Comparison of ENCODE assay signal across 14 cellular contexts in genomic region chr7:100679129-100679926, GRCh38. TPM values are rescaled to one million over a fixed set of nuclear protein-coding genes. Genes with fewer than 3 reads are reported as not detected.
A peak's percentile ranks its signal among the peaks of the same experiment; 100 is the strongest.
DNase-seq lines count a peak whose midpoint lies in the region; ATAC-seq and TF ChIP-seq lines count a peak whose summit lies in the region.
"Had no signal": no experiment of that assay in that cellular context is flagged by ENCODE, and none has a peak within 500 bp of the region (broad histone marks: within the 10 kb centered on the region; RNA-seq: fewer than 3 reads in every experiment).

No MANE protein-coding gene starts in this region.

- 80 to 88% methylated on average over 10 to 12 of the region's 13 CpGs for WGBS in thyroid gland, 2 donors

- peaks cover 24% of the 10 kb centered on the region for H3K4me1 Mint-ChIP-seq in activated T-helper 17 cell treated with anti-CD3 and anti-CD28 coated beads, Interleukin-2, amount 50 U/mL, for 72 hours

- H3K27me3 Mint-ChIP-seq in activated T-helper 17 cell treated with anti-CD3 and anti-CD28 coated beads, Interleukin-2, amount 50 U/mL, for 72 hours: no peaks in the 10 kb centered on the region

- peak overlapping the region; percentile 59 for H3K27ac ChIP-seq in right atrium auricular region
- peak overlapping the region; percentile 9 for H3K27ac ChIP-seq in upper lobe of right lung
- peak overlapping the region in 1 of 3 donors; percentile 2 for H3K27ac ChIP-seq in thyroid gland

- H3K27ac Mint-ChIP-seq in activated T-helper 17 cell treated with anti-CD3 and anti-CD28 coated beads, Interleukin-2, amount 50 U/mL, for 72 hours: peak overlapping the region; percentile 85

- H3K4me3 Mint-ChIP-seq in activated T-helper 17 cell treated with anti-CD3 and anti-CD28 coated beads, Interleukin-2, amount 50 U/mL, for 72 hours: no peak overlapping the region

- no peak overlapping the region for H3K4me3 ChIP-seq in right atrium auricular region
- H3K4me3 ChIP-seq in upper lobe of right lung: no peak overlapping the region
- no peak overlapping the region for H3K4me3 ChIP-seq in thyroid gland (replicated peaks in 1 of 3)

- TF ChIP-seq CTCF in right atrium auricular region (IDR thresholded peaks at IDR 0.05) (no peak), upper lobe of right lung (IDR thresholded peaks at IDR 0.05) (no peak), thyroid gland (IDR thresholded peaks at IDR 0.05) (no peak)

- peaks cover 74% of the 10 kb centered on the region for H3K36me3 Mint-ChIP-seq in activated T-helper 17 cell treated with anti-CD3 and anti-CD28 coated beads, Interleukin-2, amount 50 U/mL, for 72 hours (ENCODE audit: low read depth)

- no peak for DNase-seq in right atrium auricular region (ENCODE audit: low spot score)
- DNase-seq in cardiac septum (ENCODE audit: low spot score): no peak
- DNase-seq in iPS-NIHi11 (ENCODE audit: low spot score): peak; percentile 26
- DNase-seq in upper lobe of right lung: no peak
- no peak for DNase-seq in stimulated activated CD4-positive, alpha-beta T cell treated with anti-CD3 and anti-CD28 coated beads, Interleukin-15, amount 100 ng/mL, for 24 hours
- DNase-seq in thyroid gland: no peak
- DNase-seq: COR-L47, kidney glomerular epithelial cell, NCI-H524 treated with DMSO at 0.1 percent for 48 hours, T1000 had no signal

- no peaks in the 10 kb centered on the region for H3K9me3 Mint-ChIP-seq in activated T-helper 17 cell treated with anti-CD3 and anti-CD28 coated beads, Interleukin-2, amount 50 U/mL, for 72 hours

- H3K4me1 ChIP-seq in right atrium auricular region (peaks cover 0 to 37% of the 10 kb centered on the region in 2 donors), upper lobe of right lung (peaks cover 8% of the 10 kb centered on the region), thyroid gland (peaks cover 8% of the 10 kb centered on the region in 2 donors)

- H3K36me3 ChIP-seq in right atrium auricular region: peaks cover 75% of the 10 kb centered on the region
- H3K36me3 ChIP-seq in upper lobe of right lung: peaks cover 76% of the 10 kb centered on the region
- H3K36me3 ChIP-seq in thyroid gland: peaks cover 54 to 59% of the 10 kb centered on the region in 2 donors

- TF ChIP-seq POLR2A in thyroid gland (IDR thresholded peaks at IDR 0.05): no peak

- intact Hi-C loops in cardiac septum (cut with DNase I) (no loop called here), upper lobe of right lung (cut with DNase I) (no loop called here), thyroid gland (cut with DNase I) (no loop called here)

- H3K9me3 ChIP-seq in right atrium auricular region (no peaks in the 10 kb centered on the region), upper lobe of right lung (no peaks in the 10 kb centered on the region), thyroid gland (no peaks in the 10 kb centered on the region)

- H3K27me3 ChIP-seq in right atrium auricular region (no peaks in the 10 kb centered on the region), upper lobe of right lung (no peaks in the 10 kb centered on the region), thyroid gland (no peaks in the 10 kb centered on the region)

- ATAC-seq in activated T-helper 17 cell treated with anti-CD3 and anti-CD28 coated beads, Interleukin-2, amount 50 U/mL, for 72 hours (replicated peaks): no peak
- no peak for ATAC-seq in upper lobe of right lung
- no peak for ATAC-seq in GM21515 (IDR thresholded peaks at IDR 0.05; ENCODE audit: unreplicated experiment)

RNA-seq across cellular contexts. Expression of gene GNB2, which starts 5.8 kb away (rescaled TPM):
- 100 to 1,000 TPM in 1 of 2 donors, 10 to 100 TPM in 1; 96.2 to 169 TPM for total RNA-seq in right atrium auricular region
- total RNA-seq in cardiac septum: 123 TPM
- total RNA-seq in activated T-helper 17 cell treated with anti-CD3 and anti-CD28 coated beads, Interleukin-2, amount 50 U/mL, for 72 hours: 100 to 1,000 TPM; 181 to 271 TPM
- 208 TPM for total RNA-seq in upper lobe of right lung
- 100 to 1,000 TPM; 168 to 221 (median 186) TPM for total RNA-seq in thyroid gland

RNA-seq across cellular contexts. Expression of gene GIGYF1, which starts 14.7 kb away (rescaled TPM):
- total RNA-seq in right atrium auricular region (10 to 100 TPM; 13.4 to 17.4 TPM), cardiac septum (23.9 TPM), upper lobe of right lung (44.5 TPM), thyroid gland (10 to 100 TPM; 30.5 to 46.9 (median 35.3) TPM)
- total RNA-seq in activated T-helper 17 cell treated with anti-CD3 and anti-CD28 coated beads, Interleukin-2, amount 50 U/mL, for 72 hours: 10 to 100 TPM; 40.2 to 53.1 TPM

RNA-seq across cellular contexts. Expression of gene ACTL6B, which starts 23.1 kb away (rescaled TPM):
- total RNA-seq in right atrium auricular region: not detected
- total RNA-seq in cardiac septum: not detected
- not detected for total RNA-seq in activated T-helper 17 cell treated with anti-CD3 and anti-CD28 coated beads, Interleukin-2, amount 50 U/mL, for 72 hours
- total RNA-seq in upper lobe of right lung: not detected
- total RNA-seq in thyroid gland: under 1 TPM in 1 of 4 donors, not detected in 3; 0.93 TPM
- total RNA-seq: LHCN-M2, pulmonary artery endothelial cell had no signal

RNA-seq across cellular contexts. Expression of gene POP7, which starts 26.6 kb away (rescaled TPM):
- total RNA-seq in right atrium auricular region (10 to 100 TPM; 19.1 to 28.7 TPM), cardiac septum (25.1 TPM), upper lobe of right lung (20.2 TPM), thyroid gland (10 to 100 TPM; 15.8 to 44.8 (median 21.0) TPM)
- 10 to 100 TPM; 29.6 to 68.9 TPM for total RNA-seq in activated T-helper 17 cell treated with anti-CD3 and anti-CD28 coated beads, Interleukin-2, amount 50 U/mL, for 72 hours

RNA-seq across cellular contexts. Expression of gene TFR2, which starts 38.0 kb away (rescaled TPM):
- under 1 TPM in 1 of 2 donors, not detected in 1; 0.19 TPM for total RNA-seq in right atrium auricular region
- 0.13 TPM for total RNA-seq in cardiac septum
- total RNA-seq in activated T-helper 17 cell treated with anti-CD3 and anti-CD28 coated beads, Interleukin-2, amount 50 U/mL, for 72 hours: 10 to 100 TPM; 30.8 to 39.4 TPM
- total RNA-seq in upper lobe of right lung: 0.41 TPM
- total RNA-seq in thyroid gland: under 1 TPM in 2 of 4 donors, not detected in 2; 0.22 to 0.27 TPM
